Comparison of ENCODE assay signal across 1 cellular context in genomic region chr1:24748191-24749121, GRCh38.
TF ChIP-seq lines count a peak whose summit lies in the region.

No MANE protein-coding gene starts in this region.

TF ChIP-seq in HEK293, 187 proteins besides CTCF, POLR2A, EP300 and RAD21 (continued from another document):
- TF ChIP-seq SP2 (tag by site-specific recombination; IDR thresholded peaks at IDR 0.05) (no peak), PRDM1 (tag by site-specific recombination; IDR thresholded peaks at IDR 0.05) (no peak), YY2 (tag by site-specific recombination; IDR thresholded peaks at IDR 0.05) (no peak)
